Comparison of ENCODE assay signal across 18 cellular contexts in the genomic region with DNA sequence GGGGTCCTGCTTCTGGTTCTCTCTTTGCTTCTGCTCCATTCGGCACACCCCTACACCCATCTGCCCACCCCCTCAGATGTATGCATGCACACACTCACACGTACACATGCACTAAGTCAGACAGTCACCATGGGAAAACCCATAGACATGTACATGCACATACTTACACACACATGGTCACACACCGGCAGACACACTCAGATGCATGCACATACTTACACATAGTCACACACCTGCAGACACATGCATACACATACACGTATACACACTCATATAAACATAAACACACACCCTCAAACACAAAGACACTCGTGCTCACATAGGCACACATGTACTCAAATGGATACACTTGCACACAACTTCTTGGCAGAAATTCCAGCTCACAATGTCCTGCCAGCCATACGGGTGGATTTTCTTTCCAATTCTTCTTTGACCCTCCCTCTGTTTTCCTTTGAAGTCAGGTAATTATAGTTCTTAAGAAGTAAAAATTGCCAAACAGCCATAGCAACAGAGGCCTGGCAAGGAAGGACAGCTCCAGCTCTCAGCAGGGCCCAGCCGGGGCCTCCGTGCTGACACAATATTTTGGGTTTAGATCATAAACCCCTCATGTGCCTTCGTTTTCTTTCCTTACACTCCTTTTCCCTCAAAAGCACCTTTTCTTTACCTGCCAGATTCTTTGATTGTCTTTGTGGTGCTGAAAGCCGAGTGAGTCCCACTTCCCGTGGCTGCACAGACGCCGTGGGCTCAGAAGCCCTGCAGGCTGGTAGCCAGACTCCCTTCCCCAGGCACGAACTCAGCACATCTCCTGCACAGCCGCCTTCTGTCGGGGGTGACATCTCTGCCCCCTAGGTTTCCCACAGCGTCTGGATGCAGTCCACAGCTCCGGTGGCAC.
DNase-seq lines count a peak whose midpoint lies in the region; ATAC-seq and TF ChIP-seq lines count a peak whose summit lies in the region.
"Had no signal": no experiment of that assay in that cellular context is flagged by ENCODE, and none has a peak within 500 bp of the region (broad histone marks: within the 10 kb centered on the region; RNA-seq: fewer than 3 reads in every experiment).

No MANE protein-coding gene starts in this region.

- TF ChIP-seq CTCF in prostate gland (IDR thresholded peaks at IDR 0.05) = no peak

- H3K36me3 ChIP-seq in neuronal stem cell (replicated peaks in 1 of 2; ENCODE audit: control insufficient read depth in 2 of 2, insufficient read depth in 2 of 2, low read length in 2 of 2) (no peaks in the 10 kb centered on the region), prostate gland (no peaks in the 10 kb centered on the region)
- H3K36me3 ChIP-seq: left ventricle myocardium inferior had no signal

- no peaks in the 10 kb centered on the region for H3K9me3 Mint-ChIP-seq in activated naive CD4-positive, alpha-beta T cell treated with anti-CD3 and anti-CD28 coated beads for 36 hours
- no peaks in the 10 kb centered on the region for H3K9me3 Mint-ChIP-seq in activated naive CD8-positive, alpha-beta T cell (ENCODE audit: low read depth)

- H3K27ac ChIP-seq in neuronal stem cell (replicated peaks; ENCODE audit: low read length) (no peak overlapping the region), prostate gland (peak overlapping the region in 1 of 2 donors; percentile 11)
- H3K27ac ChIP-seq: left ventricle myocardium inferior had no signal

- H3K4me1 ChIP-seq in neuronal stem cell (ENCODE audit: control insufficient read depth in 2 of 2, insufficient read depth in 1 of 2, low read depth in 1 of 2, low read length in 2 of 2) (peaks cover 8 to 20% of the 10 kb centered on the region in 2 donors), prostate gland (replicated peaks) (no peaks in the 10 kb centered on the region)
- H3K4me1 ChIP-seq: left ventricle myocardium inferior had no signal

- H3K27ac Mint-ChIP-seq in activated naive CD4-positive, alpha-beta T cell treated with anti-CD3 and anti-CD28 coated beads for 36 hours = peak overlapping the region; percentile 14
- H3K27ac Mint-ChIP-seq in activated naive CD8-positive, alpha-beta T cell = peak overlapping the region; percentile 54

- H3K27me3 ChIP-seq in neuronal stem cell (ENCODE audit: control insufficient read depth in 3 of 3, insufficient read depth in 3 of 3, low read depth in 1 of 3, low read length in 3 of 3) (no peaks in the 10 kb centered on the region), prostate gland (replicated peaks; ENCODE audit: insufficient read depth) (no peaks in the 10 kb centered on the region)

- TF ChIP-seq EP300 in Ishikawa (IDR thresholded peaks at IDR 0.05; ENCODE audit: borderline replicate concordance) = no peak

- WGBS in neuronal stem cell (ENCODE audit: extremely low coverage in 2 of 2, insufficient read length in 2 of 2, insufficient replicate concordance in 1 of 2), 2 donors = 100% methylated on average over 1 of the region's 18 CpGs; no CpG with 5 or more reads in 1 of the 2 donors
- WGBS in prostate gland = 36% methylated on average over 18 of the region's 18 CpGs

- H4K91ac ChIP-seq in neuronal stem cell (ENCODE audit: low read depth, low read length, poor library complexity) = no peak overlapping the region

- peak overlapping the region; percentile 76 for H3K18ac ChIP-seq in neuronal stem cell (ENCODE audit: low read length)

- no peak overlapping the region for H2AK5ac ChIP-seq in neuronal stem cell (ENCODE audit: low read depth, low read length)

- CTCF ChIA-PET in activated naive CD4-positive, alpha-beta T cell treated with anti-CD3 and anti-CD28 coated beads for 36 hours (lab: Charles Lee) = interaction anchor here (3.3 kb wide), 1 partner anchor 12 kb away, joined by 13 read pairs; no protein-coding TSS in a partner anchor

- no peak overlapping the region for H3K4me2 ChIP-seq in neuronal stem cell (ENCODE audit: insufficient read depth, low read length, poor library complexity, severe bottlenecking)

- ATAC-seq in GM18498 (IDR thresholded peaks at IDR 0.05; ENCODE audit: unreplicated experiment) (no peak), HG02970 (IDR thresholded peaks at IDR 0.05; ENCODE audit: low FRiP score, unreplicated experiment) (no peak)
- ATAC-seq: mucosa of descending colon, right cardiac atrium, Right ventricle myocardium inferior had no signal

- no peak overlapping the region for H2BK5ac ChIP-seq in neuronal stem cell (ENCODE audit: low read length)

- no peak for DNase-seq in activated naive CD4-positive, alpha-beta T cell treated with anti-CD3 and anti-CD28 coated beads for 36 hours
- DNase-seq in activated naive CD4-positive, alpha-beta T cell (lab: John Stamatoyannopoulos, UW) = no peak
- DNase-seq in neuronal stem cell (ENCODE audit: low spot score) = no peak
- DNase-seq in prostate gland (ENCODE audit: low spot score) = no peak
- DNase-seq: effector CD8-positive, alpha-beta T cell; H7; left ventricle myocardium inferior; mucosa of descending colon; MV-4-11; NCI-H1930; NCI-H446 treated with DMSO at 0.1 percent for 48 hours; right cardiac atrium; stimulated activated naive CD4-positive, alpha-beta T cell treated with Interleukin-2 at 50 U/mL for 16 hours had no signal

- no peak overlapping the region for H3K4me3 Mint-ChIP-seq in activated naive CD4-positive, alpha-beta T cell treated with anti-CD3 and anti-CD28 coated beads for 36 hours
- peak overlapping the region; percentile 1 for H3K4me3 Mint-ChIP-seq in activated naive CD8-positive, alpha-beta T cell

- no peak overlapping the region for H3K4ac ChIP-seq in neuronal stem cell (ENCODE audit: low read length)

- H3K14ac ChIP-seq in neuronal stem cell (ENCODE audit: low read length) = no peak overlapping the region

- H3K9me3 ChIP-seq in neuronal stem cell (replicated peaks in 1 of 2; ENCODE audit: control insufficient read depth in 2 of 2, insufficient read depth in 1 of 2, low read depth in 1 of 2, low read length in 2 of 2) (no peaks in the 10 kb centered on the region), prostate gland (no peaks in the 10 kb centered on the region)
- H3K9me3 ChIP-seq: left ventricle myocardium inferior, mucosa of descending colon had no signal

- H4K8ac ChIP-seq in neuronal stem cell (ENCODE audit: low read depth, low read length) = no peak overlapping the region

- intact Hi-C loops in activated naive CD4-positive, alpha-beta T cell treated with anti-CD3 and anti-CD28 coated beads for 36 hours (cut with micrococcal nuclease) = no loop called here
- intact Hi-C loops in prostate gland (cut with DNase I) = no loop called here

- H3K4me3 ChIP-seq in neuronal stem cell (ENCODE audit: low read length in 2 of 2) (no peak overlapping the region), prostate gland (no peak overlapping the region)
- H3K4me3 ChIP-seq: left ventricle myocardium inferior, mucosa of descending colon had no signal

- no peaks in the 10 kb centered on the region for H3K27me3 Mint-ChIP-seq in activated naive CD4-positive, alpha-beta T cell treated with anti-CD3 and anti-CD28 coated beads for 36 hours (ENCODE audit: low read depth)
- no peaks in the 10 kb centered on the region for H3K27me3 Mint-ChIP-seq in activated naive CD8-positive, alpha-beta T cell

- no peak overlapping the region for H3K23ac ChIP-seq in neuronal stem cell (ENCODE audit: low read depth, low read length, poor library complexity)

- no peaks in the 10 kb centered on the region for H3K36me3 Mint-ChIP-seq in activated naive CD4-positive, alpha-beta T cell treated with anti-CD3 and anti-CD28 coated beads for 36 hours (ENCODE audit: low read depth)
- H3K36me3 Mint-ChIP-seq in activated naive CD8-positive, alpha-beta T cell = no peaks in the 10 kb centered on the region

- H2BK12ac ChIP-seq in neuronal stem cell (ENCODE audit: low read length) = no peak overlapping the region

- H3K9ac ChIP-seq in neuronal stem cell (ENCODE audit: low read depth, low read length, poor library complexity) = no peak overlapping the region

- H2BK15ac ChIP-seq in neuronal stem cell (ENCODE audit: low read length) = no peak overlapping the region

- no peak for TF ChIP-seq RAD21 in Ishikawa (IDR thresholded peaks at IDR 0.05; ENCODE audit: low read depth)

- H2BK120ac ChIP-seq in neuronal stem cell (ENCODE audit: low read depth, low read length) = no peak overlapping the region

- no peak for TF ChIP-seq POLR2A in prostate gland (IDR thresholded peaks at IDR 0.05)

- H3K79me1 ChIP-seq in neuronal stem cell (ENCODE audit: low read depth, low read length) = no peaks in the 10 kb centered on the region

- H2AFZ ChIP-seq in neuronal stem cell (ENCODE audit: low read length) = no peak overlapping the region

- H3K4me1 Mint-ChIP-seq in activated naive CD4-positive, alpha-beta T cell treated with anti-CD3 and anti-CD28 coated beads for 36 hours (ENCODE audit: low read depth) = peaks cover 53% of the 10 kb centered on the region
- H3K4me1 Mint-ChIP-seq in activated naive CD8-positive, alpha-beta T cell (ENCODE audit: low read depth) = peaks cover 63% of the 10 kb centered on the region

TF ChIP-seq in Ishikawa, 13 proteins besides CTCF, POLR2A, EP300 and RAD21:
- TF ChIP-seq, protein P1, sequence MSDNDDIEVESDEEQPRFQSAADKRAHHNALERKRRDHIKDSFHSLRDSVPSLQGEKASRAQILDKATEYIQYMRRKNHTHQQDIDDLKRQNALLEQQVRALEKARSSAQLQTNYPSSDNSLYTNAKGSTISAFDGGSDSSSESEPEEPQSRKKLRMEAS (IDR thresholded peaks at IDR 0.05) = no peak
- no peak for TF ChIP-seq CREB1 (IDR thresholded peaks at IDR 0.05; ENCODE audit: low read depth)
- TF ChIP-seq, protein P2, sequence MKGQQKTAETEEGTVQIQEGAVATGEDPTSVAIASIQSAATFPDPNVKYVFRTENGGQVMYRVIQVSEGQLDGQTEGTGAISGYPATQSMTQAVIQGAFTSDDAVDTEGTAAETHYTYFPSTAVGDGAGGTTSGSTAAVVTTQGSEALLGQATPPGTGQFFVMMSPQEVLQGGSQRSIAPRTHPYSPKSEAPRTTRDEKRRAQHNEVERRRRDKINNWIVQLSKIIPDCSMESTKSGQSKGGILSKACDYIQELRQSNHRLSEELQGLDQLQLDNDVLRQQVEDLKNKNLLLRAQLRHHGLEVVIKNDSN (IDR thresholded peaks at IDR 0.05) = no peak
- no peak for TF ChIP-seq ZBTB7A (IDR thresholded peaks at IDR 0.05; ENCODE audit: low read depth)
- TF ChIP-seq NFIC (IDR thresholded peaks at IDR 0.05) = 0 out of 2 replicates have a peak, but pooled peaks have one; percentile 45
- no peak for TF ChIP-seq YY1 (IDR thresholded peaks at IDR 0.05; ENCODE audit: low read depth)
